In the genomic region with DNA sequence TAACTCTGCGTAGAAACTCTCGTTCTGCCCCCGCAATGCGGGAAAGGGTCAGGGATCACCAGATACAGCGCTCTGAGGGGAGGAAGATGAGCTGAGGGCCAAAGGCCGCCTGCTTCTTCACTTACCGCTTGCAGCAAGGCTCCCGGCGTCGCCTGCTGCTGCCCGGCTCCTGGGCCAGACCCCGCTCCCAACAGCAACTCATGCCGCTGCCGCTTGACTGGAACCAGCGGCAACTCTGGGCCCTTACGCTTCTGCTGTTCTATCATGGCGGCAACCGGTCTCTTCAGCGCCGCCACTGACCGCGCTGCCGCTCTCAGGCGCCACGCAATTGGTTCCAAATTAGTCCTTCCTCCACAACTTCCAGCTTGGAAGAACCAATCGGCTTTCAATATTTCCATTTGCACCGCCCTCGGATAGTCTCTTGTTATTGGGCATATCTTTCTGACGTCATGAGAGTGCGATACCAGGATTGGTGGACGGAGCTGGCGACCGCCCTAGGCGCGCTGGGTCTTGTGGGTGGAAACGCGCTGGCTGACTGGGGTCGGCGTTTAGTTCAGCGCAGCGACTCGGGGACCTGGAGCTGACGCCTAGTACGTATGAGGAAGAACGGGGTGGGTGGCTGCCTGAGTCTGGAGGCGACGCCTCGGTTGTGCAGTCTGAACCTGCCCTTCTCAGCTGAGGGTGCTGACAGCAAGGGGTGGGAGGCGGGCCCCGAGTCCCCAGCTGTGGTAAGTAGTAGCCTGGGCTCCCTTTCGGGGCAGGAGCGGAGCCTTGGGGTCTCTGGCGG, we compare ENCODE assay signal across 1 cellular context.
A peak's percentile ranks its signal among the peaks of the same experiment; 100 is the strongest.
TF ChIP-seq lines count a peak whose summit lies in the region.

TSS of gene SNRNP40 (minus strand) at position 303 of the 787 bp plus-strand sequence. CDS start at position 266, 37 bp downstream.
TSS of gene ZCCHC17 (plus strand) at position 547 of the 787 bp plus-strand sequence. CDS start 13,067 bp downstream, outside the sequence.

TF ChIP-seq in WTC11, 78 proteins besides CTCF, POLR2A, EP300 and RAD21 (continued from another document and continues in another):
- TF ChIP-seq CREB1 (CRISPR knock-in tag; IDR thresholded peaks at IDR 0.05) (no peak), GRHL2 (CRISPR knock-in tag; IDR thresholded peaks at IDR 0.05; ENCODE audit: insufficient replicate concordance, severe bottlenecking) (no peak), SMAD3 (CRISPR knock-in tag; IDR thresholded peaks at IDR 0.05; ENCODE audit: borderline replicate concordance) (no peak), TEAD4 (CRISPR knock-in tag; IDR thresholded peaks at IDR 0.05) (no peak), ELF4 (CRISPR knock-in tag; IDR thresholded peaks at IDR 0.05; ENCODE audit: low read depth) (no peak), TP53 (CRISPR knock-in tag; IDR thresholded peaks at IDR 0.05) (no peak), OVOL2 (CRISPR knock-in tag; IDR thresholded peaks at IDR 0.05; ENCODE audit: borderline replicate concordance) (no peak), AR (CRISPR knock-in tag; IDR thresholded peaks at IDR 0.05) (no peak), ARID4B (CRISPR knock-in tag; IDR thresholded peaks at IDR 0.05; ENCODE audit: borderline replicate concordance) (peak; percentile 50; the same call in 1 of the 2 replicates), CBFB (CRISPR knock-in tag; IDR thresholded peaks at IDR 0.05; ENCODE audit: low read depth) (no peak), AFF4 (CRISPR knock-in tag; IDR thresholded peaks at IDR 0.05; ENCODE audit: borderline replicate concordance) (no peak), E2F5 (CRISPR knock-in tag; IDR thresholded peaks at IDR 0.05) (peak; percentile 68; the same call in 1 of the 2 replicates), NR3C1 (CRISPR knock-in tag; conservative IDR thresholded peaks at IDR 0.05; ENCODE audit: low read depth) (no peak), NFE2L1 (CRISPR knock-in tag; IDR thresholded peaks at IDR 0.05) (no peak), IRF1 (CRISPR knock-in tag; IDR thresholded peaks at IDR 0.05) (no peak), ZNF232 (CRISPR knock-in tag; IDR thresholded peaks at IDR 0.05) (no peak), ZNF138 (CRISPR knock-in tag; conservative IDR thresholded peaks at IDR 0.05) (no peak)
- TF ChIP-seq, protein P1, sequence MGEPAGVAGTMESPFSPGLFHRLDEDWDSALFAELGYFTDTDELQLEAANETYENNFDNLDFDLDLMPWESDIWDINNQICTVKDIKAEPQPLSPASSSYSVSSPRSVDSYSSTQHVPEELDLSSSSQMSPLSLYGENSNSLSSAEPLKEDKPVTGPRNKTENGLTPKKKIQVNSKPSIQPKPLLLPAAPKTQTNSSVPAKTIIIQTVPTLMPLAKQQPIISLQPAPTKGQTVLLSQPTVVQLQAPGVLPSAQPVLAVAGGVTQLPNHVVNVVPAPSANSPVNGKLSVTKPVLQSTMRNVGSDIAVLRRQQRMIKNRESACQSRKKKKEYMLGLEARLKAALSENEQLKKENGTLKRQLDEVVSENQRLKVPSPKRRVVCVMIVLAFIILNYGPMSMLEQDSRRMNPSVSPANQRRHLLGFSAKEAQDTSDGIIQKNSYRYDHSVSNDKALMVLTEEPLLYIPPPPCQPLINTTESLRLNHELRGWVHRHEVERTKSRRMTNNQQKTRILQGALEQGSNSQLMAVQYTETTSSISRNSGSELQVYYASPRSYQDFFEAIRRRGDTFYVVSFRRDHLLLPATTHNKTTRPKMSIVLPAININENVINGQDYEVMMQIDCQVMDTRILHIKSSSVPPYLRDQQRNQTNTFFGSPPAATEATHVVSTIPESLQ (CRISPR knock-in tag; IDR thresholded peaks at IDR 0.05) = no peak
- TF ChIP-seq, protein P2, sequence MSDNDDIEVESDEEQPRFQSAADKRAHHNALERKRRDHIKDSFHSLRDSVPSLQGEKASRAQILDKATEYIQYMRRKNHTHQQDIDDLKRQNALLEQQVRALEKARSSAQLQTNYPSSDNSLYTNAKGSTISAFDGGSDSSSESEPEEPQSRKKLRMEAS (CRISPR knock-in tag; IDR thresholded peaks at IDR 0.05) = peak; percentile 38; the same call in 1 of the 2 replicates
- TF ChIP-seq, protein P3, sequence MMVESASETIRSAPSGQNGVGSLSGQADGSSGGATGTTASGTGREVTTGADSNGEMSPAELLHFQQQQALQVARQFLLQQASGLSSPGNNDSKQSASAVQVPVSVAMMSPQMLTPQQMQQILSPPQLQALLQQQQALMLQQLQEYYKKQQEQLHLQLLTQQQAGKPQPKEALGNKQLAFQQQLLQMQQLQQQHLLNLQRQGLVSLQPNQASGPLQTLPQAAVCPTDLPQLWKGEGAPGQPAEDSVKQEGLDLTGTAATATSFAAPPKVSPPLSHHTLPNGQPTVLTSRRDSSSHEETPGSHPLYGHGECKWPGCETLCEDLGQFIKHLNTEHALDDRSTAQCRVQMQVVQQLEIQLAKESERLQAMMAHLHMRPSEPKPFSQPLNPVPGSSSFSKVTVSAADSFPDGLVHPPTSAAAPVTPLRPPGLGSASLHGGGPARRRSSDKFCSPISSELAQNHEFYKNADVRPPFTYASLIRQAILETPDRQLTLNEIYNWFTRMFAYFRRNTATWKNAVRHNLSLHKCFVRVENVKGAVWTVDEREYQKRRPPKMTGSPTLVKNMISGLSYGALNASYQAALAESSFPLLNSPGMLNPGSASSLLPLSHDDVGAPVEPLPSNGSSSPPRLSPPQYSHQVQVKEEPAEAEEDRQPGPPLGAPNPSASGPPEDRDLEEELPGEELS (CRISPR knock-in tag; IDR thresholded peaks at IDR 0.05) = 0 out of 2 replicates have a peak, but pooled peaks have one; percentile 12
- TF ChIP-seq, protein P4, sequence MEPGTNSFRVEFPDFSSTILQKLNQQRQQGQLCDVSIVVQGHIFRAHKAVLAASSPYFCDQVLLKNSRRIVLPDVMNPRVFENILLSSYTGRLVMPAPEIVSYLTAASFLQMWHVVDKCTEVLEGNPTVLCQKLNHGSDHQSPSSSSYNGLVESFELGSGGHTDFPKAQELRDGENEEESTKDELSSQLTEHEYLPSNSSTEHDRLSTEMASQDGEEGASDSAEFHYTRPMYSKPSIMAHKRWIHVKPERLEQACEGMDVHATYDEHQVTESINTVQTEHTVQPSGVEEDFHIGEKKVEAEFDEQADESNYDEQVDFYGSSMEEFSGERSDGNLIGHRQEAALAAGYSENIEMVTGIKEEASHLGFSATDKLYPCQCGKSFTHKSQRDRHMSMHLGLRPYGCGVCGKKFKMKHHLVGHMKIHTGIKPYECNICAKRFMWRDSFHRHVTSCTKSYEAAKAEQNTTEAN (CRISPR knock-in tag; IDR thresholded peaks at IDR 0.05) = 0 out of 2 replicates have a peak, but pooled peaks have one; percentile 63
- TF ChIP-seq, protein P5, sequence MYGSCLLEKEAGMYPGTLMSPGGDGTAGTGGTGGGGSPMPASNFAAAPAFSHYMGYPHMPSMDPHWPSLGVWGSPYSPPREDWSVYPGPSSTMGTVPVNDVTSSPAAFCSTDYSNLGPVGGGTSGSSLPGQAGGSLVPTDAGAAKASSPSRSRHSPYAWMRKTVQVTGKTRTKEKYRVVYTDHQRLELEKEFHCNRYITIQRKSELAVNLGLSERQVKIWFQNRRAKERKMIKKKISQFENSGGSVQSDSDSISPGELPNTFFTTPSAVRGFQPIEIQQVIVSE (CRISPR knock-in tag; IDR thresholded peaks at IDR 0.05; ENCODE audit: borderline replicate concordance) = no peak
- TF ChIP-seq, protein P6, sequence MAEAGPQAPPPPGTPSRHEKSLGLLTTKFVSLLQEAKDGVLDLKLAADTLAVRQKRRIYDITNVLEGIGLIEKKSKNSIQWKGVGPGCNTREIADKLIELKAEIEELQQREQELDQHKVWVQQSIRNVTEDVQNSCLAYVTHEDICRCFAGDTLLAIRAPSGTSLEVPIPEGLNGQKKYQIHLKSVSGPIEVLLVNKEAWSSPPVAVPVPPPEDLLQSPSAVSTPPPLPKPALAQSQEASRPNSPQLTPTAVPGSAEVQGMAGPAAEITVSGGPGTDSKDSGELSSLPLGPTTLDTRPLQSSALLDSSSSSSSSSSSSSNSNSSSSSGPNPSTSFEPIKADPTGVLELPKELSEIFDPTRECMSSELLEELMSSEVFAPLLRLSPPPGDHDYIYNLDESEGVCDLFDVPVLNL (CRISPR knock-in tag; IDR thresholded peaks at IDR 0.05; ENCODE audit: borderline replicate concordance, low read depth) = peak; percentile 70; the same call in 1 of the 2 replicates
